In genomic region chr10:50623299-50624153, GRCh38 we compare ENCODE assay signal across 8 cellular contexts.
A peak's percentile ranks its signal among the peaks of the same experiment; 100 is the strongest.
DNase-seq lines count a peak whose midpoint lies in the region; ATAC-seq and TF ChIP-seq lines count a peak whose summit lies in the region.

Gene SGMS1, minus strand, starts transcription at chr10:50623956. Its CDS starts 279,842 bp downstream, at chr10:50344114.

- DNase-seq in AG09319 (ENCODE audit: extremely low read depth, low read depth): peak; percentile 67
- DNase-seq in NCI-H774 (lab: John Stamatoyannopoulos, UW): peak; percentile 78
- DNase-seq in activated CD8-positive, alpha-beta memory T cell treated with anti-CD3 and anti-CD28 coated beads for 4 hours (ENCODE audit: low read depth in 2 of 2): peak; percentile 58 to 65
- DNase-seq in effector memory CD4-positive, alpha-beta T cell: peak; percentile 62 to 68 (median 64)
- DNase-seq in medulla oblongata (ENCODE audit: extremely low spot score): peak; percentile 83
- peak; percentile 68 for DNase-seq in stimulated activated CD8-positive, alpha-beta memory T cell treated with anti-CD3 and anti-CD28 coated beads, Interleukin-12 subunit alpha, Interleukin-12 subunit beta, amount 100 ng/mL, for 1 hour (ENCODE audit: low read depth)

- no peak; the same call in 1 of the 2 replicates for TF ChIP-seq CTCF in AG09319 (IDR thresholded peaks at IDR 0.05; ENCODE audit: low read depth, low read length)

- peak; percentile 28 for ATAC-seq in HG03159 (IDR thresholded peaks at IDR 0.05; ENCODE audit: unreplicated experiment)

- H3K4me3 ChIP-seq in effector memory CD4-positive, alpha-beta T cell (ENCODE audit: insufficient read depth, low read depth, low read length, poor library complexity, severe bottlenecking): peak within 1 kb of the TSS; percentile 93

- peak; percentile 62 for TF ChIP-seq POLR2A in GM18951 (IDR thresholded peaks at IDR 0.05; ENCODE audit: extremely low read depth, insufficient read depth, insufficient read length)

- peak within 1 kb of the TSS; percentile 97 for H3K27ac ChIP-seq in effector memory CD4-positive, alpha-beta T cell (ENCODE audit: insufficient read depth, low read length, poor library complexity, severe bottlenecking)

- peaks cover 18% of the 10 kb centered on the region for H3K4me1 ChIP-seq in effector memory CD4-positive, alpha-beta T cell (ENCODE audit: control insufficient read depth, insufficient read depth, low read length, poor library complexity, severe bottlenecking)

- no peaks in the 10 kb centered on the region for H3K27me3 ChIP-seq in effector memory CD4-positive, alpha-beta T cell (replicated peaks; ENCODE audit: control insufficient read depth, insufficient read depth, low read length, poor library complexity, severe bottlenecking)

- in situ Hi-C loops in GM18951 (cut with MboI; ENCODE audit: low sequenced_read_pairs, unreplicated experiment): no loop called here

- no peaks in the 10 kb centered on the region for H3K36me3 ChIP-seq in effector memory CD4-positive, alpha-beta T cell (ENCODE audit: control insufficient read depth, insufficient read depth, low read length)

- no peaks in the 10 kb centered on the region for H3K9me3 ChIP-seq in effector memory CD4-positive, alpha-beta T cell (ENCODE audit: control insufficient read depth, low read length)

Comparison
In these comparisons a context has a peak if more than half of its experiments do, and no peak if none do; other contexts are left out.
1. Peak in every context shown above with its lines: DNase-seq, ATAC-seq, H3K4me3 ChIP-seq and H3K27ac ChIP-seq.